6 cellular contexts compared by ENCODE assay signal in the genomic region with DNA sequence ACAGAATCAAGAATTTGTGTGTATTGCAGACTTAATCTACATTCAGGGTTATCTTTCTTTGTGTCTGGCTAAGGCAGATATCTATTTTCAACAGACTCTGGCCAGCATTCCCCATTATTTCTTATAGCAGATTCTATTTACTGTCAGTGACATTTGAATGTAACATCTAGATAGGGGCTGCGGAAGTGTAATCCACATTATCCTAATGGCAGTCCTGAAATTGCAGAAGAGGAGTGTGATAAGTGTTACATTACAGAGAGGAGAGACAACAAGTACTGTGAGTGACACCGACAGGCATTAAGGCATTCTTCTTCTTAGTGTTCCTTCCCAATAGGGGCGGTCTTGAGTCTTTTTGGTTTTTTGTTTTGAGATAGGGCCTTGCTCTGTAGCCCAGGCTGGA.
"Had no signal": no experiment of that assay in that cellular context is flagged by ENCODE, and none has a peak within 500 bp of the region (broad histone marks: within the 10 kb centered on the region; RNA-seq: fewer than 3 reads in every experiment).

No MANE protein-coding gene starts in this region.

- H3K9ac ChIP-seq: GM23248 had no signal

- H2AFZ ChIP-seq: GM23248 had no signal

- H3K4me3 ChIP-seq: GM23248, K562 had no signal

- H3K27ac ChIP-seq: GM23248 had no signal

- ATAC-seq: K562 had no signal

- DNase-seq: GM23248, H9, HCEC 1CT, IMR-90, KG1 had no signal
